Comparison of ENCODE assay signal across 13 cellular contexts in genomic region chr15:100334015-100334414, GRCh38.
"Had no signal": no experiment of that assay in that cellular context is flagged by ENCODE, and none has a peak within 500 bp of the region (broad histone marks: within the 10 kb centered on the region; RNA-seq: fewer than 3 reads in every experiment).

No MANE protein-coding gene starts in this region.

- H3K4me1 ChIP-seq: adrenal gland, thyroid gland, uterus had no signal

- H3K27me3 ChIP-seq: adrenal gland, gastroesophageal sphincter, stomach, thyroid gland, uterus had no signal

- ATAC-seq: activated T-cell treated with anti-CD3 and anti-CD28 coated beads, Interleukin-2, amount 50 U/mL, for 4 hours; gastroesophageal sphincter had no signal

- H3K27ac ChIP-seq: adrenal gland, gastroesophageal sphincter, neutrophil, stomach, thyroid gland, uterus had no signal

- DNase-seq: activated CD4-positive, alpha-beta T cell treated with anti-CD3 and anti-CD28 coated beads for 48 hours; activated effector memory CD4-positive, alpha-beta T cell treated with anti-CD3 and anti-CD28 coated beads, Interleukin-2, amount 50 U/mL, for 16 hours; activated T-cell treated with anti-CD3 and anti-CD28 coated beads, Interleukin-2, amount 50 U/mL, for 4 hours; adrenal gland; central memory CD4-positive, alpha-beta T cell; cortex of kidney; effector CD8-positive, alpha-beta T cell; posterior cingulate gyrus; stomach; thyroid gland; uterus had no signal

- H3K4me3 Mint-ChIP-seq: activated T-cell treated with anti-CD3 and anti-CD28 coated beads, Interleukin-2, amount 50 U/mL, for 4 hours had no signal

- H3K9me3 Mint-ChIP-seq: activated T-cell treated with anti-CD3 and anti-CD28 coated beads, Interleukin-2, amount 50 U/mL, for 4 hours had no signal

- H3K9me3 ChIP-seq: adrenal gland, gastroesophageal sphincter, neutrophil, stomach, thyroid gland, uterus had no signal

- H3K36me3 ChIP-seq: adrenal gland, neutrophil, thyroid gland, uterus had no signal

- H3K4me3 ChIP-seq: adrenal gland, gastroesophageal sphincter, stomach, thyroid gland, uterus had no signal
